ENCODE assay signal across 14 cellular contexts in genomic region chr3:39501982-39502837, GRCh38. TPM values are rescaled to one million over a fixed set of nuclear protein-coding genes. Genes with fewer than 3 reads are reported as not detected.
DNase-seq lines count a peak whose midpoint lies in the region; ATAC-seq and TF ChIP-seq lines count a peak whose summit lies in the region.
"Had no signal": no experiment of that assay in that cellular context is flagged by ENCODE, and none has a peak within 500 bp of the region (broad histone marks: within the 10 kb centered on the region; RNA-seq: fewer than 3 reads in every experiment).

No MANE protein-coding gene starts in this region.

- DNase-seq in activated T-cell treated with anti-CD3 and anti-CD28 coated beads, Interleukin-2, amount 50 U/mL, for 72 hours = no peak
- no peak for DNase-seq in activated T-cell treated with anti-CD3 and anti-CD28 coated beads for 4 hours
- DNase-seq in caudate nucleus (lab: John Stamatoyannopoulos, UW) = peak in 26 of 61 donors; percentile 3 to 60 (median 24)
- DNase-seq in left kidney (ENCODE audit: low read depth, low spot score) = peak; percentile 65
- peak; percentile 8 to 23 for DNase-seq in thyroid gland
- no peak for DNase-seq in mesenteric fat pad (ENCODE audit: low spot score)
- no peak for DNase-seq in HuH-7.5 (ENCODE audit: low spot score)
- DNase-seq in NCI-H748 treated with DMSO at 0.1 percent for 48 hours (lab: John Stamatoyannopoulos, UW) = no peak
- DNase-seq: activated CD4-positive, alpha-beta T cell treated with anti-CD3 and anti-CD28 coated beads for 36 hours; NCI-H2107 had no signal

- H3K36me3 Mint-ChIP-seq in activated T-cell treated with anti-CD3 and anti-CD28 coated beads, Interleukin-2, amount 50 U/mL, for 72 hours (ENCODE audit: insufficient read depth in 2 of 2) = no peaks in the 10 kb centered on the region

- ATAC-seq in activated T-cell treated with anti-CD3 and anti-CD28 coated beads, Interleukin-2, amount 50 U/mL, for 72 hours (replicated peaks in 1 of 2) = peak in 1 of 2 donors; percentile 14
- ATAC-seq: activated CD4-positive, alpha-beta T cell treated with anti-CD3 and anti-CD28 coated beads for 36 hours had no signal

- no peak overlapping the region for H3K27ac Mint-ChIP-seq in activated T-cell treated with anti-CD3 and anti-CD28 coated beads, Interleukin-2, amount 50 U/mL, for 72 hours
- H3K27ac Mint-ChIP-seq: activated CD4-positive, alpha-beta T cell treated with anti-CD3 and anti-CD28 coated beads for 36 hours had no signal

- intact Hi-C loops in thyroid gland (cut with DNase I) = no loop called here

- H3K4me1 ChIP-seq in thyroid gland = no peaks in the 10 kb centered on the region
- H3K4me1 ChIP-seq: vagina had no signal

- H3K36me3 ChIP-seq in thyroid gland = no peaks in the 10 kb centered on the region
- H3K36me3 ChIP-seq: neutrophil, vagina had no signal

- no peaks in the 10 kb centered on the region for H3K27me3 ChIP-seq in thyroid gland
- H3K27me3 ChIP-seq: vagina had no signal

- H3K4me3 ChIP-seq in thyroid gland (replicated peaks in 1 of 3) = no peak overlapping the region

- H3K4me3 Mint-ChIP-seq in activated T-cell treated with anti-CD3 and anti-CD28 coated beads, Interleukin-2, amount 50 U/mL, for 72 hours = peak overlapping the region; percentile 28 to 31
- H3K4me3 Mint-ChIP-seq: activated CD4-positive, alpha-beta T cell treated with anti-CD3 and anti-CD28 coated beads for 36 hours had no signal

- H3K27me3 Mint-ChIP-seq in activated T-cell treated with anti-CD3 and anti-CD28 coated beads, Interleukin-2, amount 50 U/mL, for 72 hours (ENCODE audit: low read depth) = peaks cover 45% of the 10 kb centered on the region

- TF ChIP-seq POLR2A in thyroid gland (IDR thresholded peaks at IDR 0.05) = no peak

- WGBS in thyroid gland, 2 donors = 10 to 38% methylated on average over 28 to 39 of the region's 53 CpGs

- H3K9me3 ChIP-seq in thyroid gland = no peaks in the 10 kb centered on the region
- H3K9me3 ChIP-seq: neutrophil, vagina had no signal

- H3K27ac ChIP-seq in caudate nucleus (ENCODE audit: low read depth, low read length) (peak overlapping the region; percentile 24), thyroid gland (no peak overlapping the region)
- H3K27ac ChIP-seq: KMS-11, neutrophil, vagina had no signal

- no peaks in the 10 kb centered on the region for H3K9me3 Mint-ChIP-seq in activated T-cell treated with anti-CD3 and anti-CD28 coated beads, Interleukin-2, amount 50 U/mL, for 72 hours

- peaks cover 9% of the 10 kb centered on the region for H3K4me1 Mint-ChIP-seq in activated T-cell treated with anti-CD3 and anti-CD28 coated beads, Interleukin-2, amount 50 U/mL, for 72 hours (ENCODE audit: low read depth)

- no peak for TF ChIP-seq CTCF in thyroid gland (IDR thresholded peaks at IDR 0.05)

RNA-seq across cellular contexts. Expression of gene MOBP, which starts 34.7 kb away (rescaled TPM):
- under 1 TPM in 1 of 2 donors, not detected in 1; 0.34 TPM for total RNA-seq in activated T-cell treated with anti-CD3 and anti-CD28 coated beads, Interleukin-2, amount 50 U/mL, for 72 hours
- total RNA-seq in thyroid gland = not detected
- not detected for total RNA-seq in mesenteric fat pad
- total RNA-seq: activated CD4-positive, alpha-beta T cell treated with anti-CD3 and anti-CD28 coated beads for 36 hours; T-helper 1 cell treated with Interleukin-12 subunit alpha and Interleukin-12 subunit beta and Interleukin-4 antibody, amounts not matched to agents 30 ng/mL and 1 ng/mL, for 36 hours; vagina had no signal

Comparison
In these comparisons a context has a peak if more than half of its experiments do, and no peak if none do; other contexts are left out.
1. DNase-seq: peak in left kidney (single experiment) and thyroid gland (2 of 2); none in activated T-cell treated with anti-CD3 and anti-CD28 coated beads, Interleukin-2, amount 50 U/mL, for 72 hours (0 of 2), activated T-cell treated with anti-CD3 and anti-CD28 coated beads for 4 hours (single experiment), mesenteric fat pad (single experiment), HuH-7.5 (single experiment) and NCI-H748 treated with DMSO at 0.1 percent for 48 hours (single experiment).